ENCODE assay signal across 36 cellular contexts in genomic region chr14:101483829-101484228, GRCh38.
"Had no signal": no experiment of that assay in that cellular context is flagged by ENCODE, and none has a peak within 500 bp of the region (broad histone marks: within the 10 kb centered on the region; RNA-seq: fewer than 3 reads in every experiment).

No MANE protein-coding gene starts in this region.

- H3K27me3 ChIP-seq: adrenal gland, ascending aorta, body of pancreas, brain microvascular endothelial cell, cardiac muscle cell had no signal

- H3K4me1 Mint-ChIP-seq: activated naive CD4-positive, alpha-beta T cell treated with anti-CD3 and anti-CD28 coated beads, Interleukin-2, amount 10 ng/mL, durations not matched to agents 7 days and 5 days; activated naive CD8-positive, alpha-beta T cell treated with anti-CD3 and anti-CD28 coated beads for 36 hours; activated naive CD8-positive, alpha-beta T cell treated with anti-CD3 and anti-CD28 coated beads, Interleukin-2, amount 10 ng/mL, durations not matched to agents 7 days and 5 days; activated naive CD8-positive, alpha-beta T cell treated with anti-CD3 and anti-CD28 coated beads, Interleukin-2, amount 50 U/mL, for 24 hours; activated T-helper 17 cell treated with anti-CD3 and anti-CD28 coated beads, Interleukin-2, amount 50 U/mL, for 72 hours; brain; central memory CD8-positive, alpha-beta T cell had no signal

- DNase-seq: activated effector memory CD4-positive, alpha-beta T cell treated with anti-CD3 and anti-CD28 coated beads, Interleukin-2, amount 50 U/mL, for 16 hours; activated effector memory CD4-positive, alpha-beta T cell treated with Interleukin-2 at 50 U/mL for 16 hours; activated gamma-delta T cell; activated gamma-delta T cell treated with Interleukin-2 at 50 U/mL for 16 hours; activated naive CD4-positive, alpha-beta T cell treated with anti-CD3 and anti-CD28 coated beads for 36 hours; activated naive CD4-positive, alpha-beta T cell treated with anti-CD3 and anti-CD28 coated beads, Interleukin-2, amount 10 ng/mL, durations not matched to agents 7 days and 5 days; activated naive CD4-positive, alpha-beta T cell treated with anti-CD3 and anti-CD28 coated beads, Interleukin-2, amount 50 U/mL, for 16 hours; activated naive CD4-positive, alpha-beta T cell treated with Interleukin-2 at 50 U/mL for 16 hours; activated naive CD8-positive, alpha-beta T cell treated with anti-CD3 and anti-CD28 coated beads for 36 hours; activated naive CD8-positive, alpha-beta T cell treated with anti-CD3 and anti-CD28 coated beads, Interleukin-2, amount 10 ng/mL, durations not matched to agents 7 days and 5 days; activated naive CD8-positive, alpha-beta T cell treated with anti-CD3 and anti-CD28 coated beads, Interleukin-2, amount 50 U/mL, for 24 hours; activated T-cell treated with anti-CD3 and anti-CD28 coated beads, Interleukin-2, amount 50 U/mL, for 1 hour; activated T-cell treated with anti-CD3 and anti-CD28 coated beads, Interleukin-2, amount 50 U/mL, for 24 hours; activated T-cell treated with anti-CD3 and anti-CD28 coated beads, Interleukin-2, amount 50 U/mL, for 4 hours; activated T-cell treated with anti-CD3 and anti-CD28 coated beads, Interleukin-2, amount 50 U/mL, for 48 hours; activated T-cell treated with anti-CD3 and anti-CD28 coated beads, Interleukin-2, amount 50 U/mL, for 72 hours; adrenal gland; amniotic stem cell; amygdala; anterior cingulate cortex; aorta; body of pancreas; brain microvascular endothelial cell; caudate nucleus; central memory CD4-positive, alpha-beta T cell; cerebellar nuclear complex had no signal

- H3K36me3 Mint-ChIP-seq: activated naive CD4-positive, alpha-beta T cell treated with anti-CD3 and anti-CD28 coated beads, Interleukin-2, amount 10 ng/mL, durations not matched to agents 7 days and 5 days; activated naive CD8-positive, alpha-beta T cell; activated naive CD8-positive, alpha-beta T cell treated with anti-CD3 and anti-CD28 coated beads, Interleukin-2, amount 10 ng/mL, durations not matched to agents 7 days and 5 days had no signal

- H3K4me3 ChIP-seq: adrenal gland, ascending aorta, body of pancreas, breast epithelium, cardiac muscle cell had no signal

- H3K27ac ChIP-seq: adrenal gland, ascending aorta, body of pancreas, brain microvascular endothelial cell, breast epithelium, cardiac muscle cell had no signal

- H3K36me3 ChIP-seq: adrenal gland, ascending aorta, brain microvascular endothelial cell, breast epithelium, cardiac muscle cell had no signal

- ATAC-seq: activated naive CD4-positive, alpha-beta T cell treated with anti-CD3 and anti-CD28 coated beads, Interleukin-2, amount 50 U/mL, for 72 hours; activated naive CD8-positive, alpha-beta T cell treated with anti-CD3 and anti-CD28 coated beads, Interleukin-2, amount 50 U/mL, for 24 hours; activated T-cell treated with anti-CD3 and anti-CD28 coated beads, Interleukin-2, amount 50 U/mL, for 4 hours; activated T-cell treated with anti-CD3 and anti-CD28 coated beads, Interleukin-2, amount 50 U/mL, for 72 hours; activated T-helper 17 cell treated with anti-CD3 and anti-CD28 coated beads, Interleukin-2, amount 50 U/mL, for 72 hours; body of pancreas had no signal

- H3K4me1 ChIP-seq: adrenal gland, ascending aorta, breast epithelium had no signal

- H3K9me3 ChIP-seq: adrenal gland, body of pancreas had no signal

- H3K9me3 Mint-ChIP-seq: central memory CD8-positive, alpha-beta T cell had no signal

- H3K4me3 Mint-ChIP-seq: activated naive CD4-positive, alpha-beta T cell treated with anti-CD3 and anti-CD28 coated beads for 36 hours; activated naive CD4-positive, alpha-beta T cell treated with anti-CD3 and anti-CD28 coated beads, Interleukin-2, amount 10 ng/mL, durations not matched to agents 7 days and 5 days; activated naive CD8-positive, alpha-beta T cell; activated naive CD8-positive, alpha-beta T cell treated with anti-CD3 and anti-CD28 coated beads for 36 hours; activated naive CD8-positive, alpha-beta T cell treated with anti-CD3 and anti-CD28 coated beads, Interleukin-2, amount 10 ng/mL, durations not matched to agents 7 days and 5 days; activated naive CD8-positive, alpha-beta T cell treated with anti-CD3 and anti-CD28 coated beads, Interleukin-2, amount 50 U/mL, for 24 hours; activated T-cell treated with anti-CD3 and anti-CD28 coated beads, Interleukin-2, amount 50 U/mL, for 24 hours; activated T-cell treated with anti-CD3 and anti-CD28 coated beads, Interleukin-2, amount 50 U/mL, for 4 hours; activated T-cell treated with anti-CD3 and anti-CD28 coated beads, Interleukin-2, amount 50 U/mL, for 72 hours; activated T-helper 1 cell treated with anti-CD3 and anti-CD28 coated beads, Interleukin-12 subunit alpha, Interleukin-12 subunit beta, Interleukin-2, Interleukin-4 antibody, amounts not matched to agents 30 ng/mL and 10 ng/mL and 1 ng/mL, durations not matched to agents 14 hours and 24 hours and 36 hours; activated T-helper 17 cell treated with anti-CD3 and anti-CD28 coated beads, Interleukin-2, amount 50 U/mL, for 72 hours; brain; central memory CD8-positive, alpha-beta T cell had no signal

- H3K27ac Mint-ChIP-seq: activated naive CD4-positive, alpha-beta T cell treated with anti-CD3 and anti-CD28 coated beads for 36 hours; activated naive CD4-positive, alpha-beta T cell treated with anti-CD3 and anti-CD28 coated beads, Interleukin-2, amount 10 ng/mL, durations not matched to agents 7 days and 5 days; activated naive CD4-positive, alpha-beta T cell treated with anti-CD3 and anti-CD28 coated beads, Interleukin-2, amount 50 U/mL, for 72 hours; activated naive CD8-positive, alpha-beta T cell; activated naive CD8-positive, alpha-beta T cell treated with anti-CD3 and anti-CD28 coated beads for 36 hours; activated naive CD8-positive, alpha-beta T cell treated with anti-CD3 and anti-CD28 coated beads, Interleukin-2, amount 10 ng/mL, durations not matched to agents 7 days and 5 days; activated naive CD8-positive, alpha-beta T cell treated with anti-CD3 and anti-CD28 coated beads, Interleukin-2, amount 50 U/mL, for 24 hours; activated T-cell treated with anti-CD3 and anti-CD28 coated beads, Interleukin-2, amount 50 U/mL, for 24 hours; activated T-cell treated with anti-CD3 and anti-CD28 coated beads, Interleukin-2, amount 50 U/mL, for 72 hours; activated T-helper 1 cell treated with anti-CD3 and anti-CD28 coated beads, Interleukin-12 subunit alpha, Interleukin-12 subunit beta, Interleukin-2, Interleukin-4 antibody, amounts not matched to agents 30 ng/mL and 10 ng/mL and 1 ng/mL, durations not matched to agents 14 hours and 24 hours and 36 hours; activated T-helper 17 cell treated with anti-CD3 and anti-CD28 coated beads, Interleukin-2, amount 50 U/mL, for 72 hours; activated T-helper 2 cell treated with anti-CD3 and anti-CD28 coated beads, Interferon-gamma antibody, Interleukin-2, Interleukin-4, amounts not matched to agents 10 μg/mL and 5 μg/mL and 100 μg/mL, durations not matched to agents 14 hours and 24 hours and 36 hours; brain had no signal
